22 cellular contexts compared by ENCODE assay signal in genomic region chr12:102528111-102528510, GRCh38. TPM values are rescaled to one million over a fixed set of nuclear protein-coding genes. Genes with fewer than 3 reads are reported as not detected.
"Had no signal": no experiment of that assay in that cellular context is flagged by ENCODE, and none has a peak within 500 bp of the region (broad histone marks: within the 10 kb centered on the region; RNA-seq: fewer than 3 reads in every experiment).

No MANE protein-coding gene starts in this region.

- H3K4me1 Mint-ChIP-seq: activated CD4-positive, alpha-beta T cell treated with anti-CD3 and anti-CD28 coated beads, Interleukin-2, amount 10 ng/mL, durations not matched to agents 24 days and 14 days; memory B cell; naive B cell; neural crest cell; T-cell had no signal

- H3K27ac ChIP-seq: gastrocnemius medialis, heart left ventricle, skin epidermis, stomach, testis had no signal

- H3K36me3 Mint-ChIP-seq: memory B cell, naive B cell, T-cell, type B pancreatic cell had no signal

- H3K27ac Mint-ChIP-seq: activated CD4-positive, alpha-beta T cell treated with anti-CD3 and anti-CD28 coated beads, Interleukin-2, amount 10 ng/mL, durations not matched to agents 24 days and 14 days; activated CD8-positive, alpha-beta T cell treated with anti-CD3 and anti-CD28 coated beads, Interleukin-2, amount 10 ng/mL, durations not matched to agents 7 days and 5 days; activated T-cell treated with anti-CD3 and anti-CD28 coated beads, Interleukin-2, amount 50 U/mL, for 72 hours; effector memory CD8-positive, alpha-beta T cell; memory B cell; naive B cell; progenitor cell of endocrine pancreas; T-cell; type B pancreatic cell had no signal

- H3K4me3 Mint-ChIP-seq: activated CD4-positive, alpha-beta T cell treated with anti-CD3 and anti-CD28 coated beads, Interleukin-2, amount 10 ng/mL, durations not matched to agents 24 days and 14 days; activated CD8-positive, alpha-beta T cell treated with anti-CD3 and anti-CD28 coated beads, Interleukin-2, amount 10 ng/mL, durations not matched to agents 7 days and 5 days; activated T-cell treated with anti-CD3 and anti-CD28 coated beads, Interleukin-2, amount 50 U/mL, for 72 hours; effector memory CD8-positive, alpha-beta T cell; memory B cell; naive B cell; neural crest cell; T-cell; type B pancreatic cell had no signal

- H3K4me1 ChIP-seq: gastrocnemius medialis, heart left ventricle, stomach, testis had no signal

- H3K9me3 ChIP-seq: gastrocnemius medialis, mucosa of descending colon, testis had no signal

- H3K4me3 ChIP-seq: gastrocnemius medialis, heart left ventricle, mucosa of descending colon, skin epidermis, stomach, testis had no signal

- ATAC-seq: activated CD8-positive, alpha-beta T cell treated with anti-CD3 and anti-CD28 coated beads, Interleukin-2, amount 10 ng/mL, durations not matched to agents 7 days and 5 days; effector memory CD8-positive, alpha-beta T cell; gastrocnemius medialis; heart left ventricle; mucosa of descending colon; right cardiac atrium; T-cell had no signal

- H3K27me3 ChIP-seq: gastrocnemius medialis, stomach, testis had no signal

- DNase-seq: activated CD4-positive, alpha-beta T cell treated with anti-CD3 and anti-CD28 coated beads, Interleukin-2, amount 10 ng/mL, durations not matched to agents 24 days and 14 days; activated CD8-positive, alpha-beta T cell treated with anti-CD3 and anti-CD28 coated beads, Interleukin-2, amount 10 ng/mL, durations not matched to agents 7 days and 5 days; activated effector memory CD4-positive, alpha-beta T cell treated with anti-CD3 and anti-CD28 coated beads, Interleukin-2, amount 50 U/mL, for 16 hours; activated naive CD4-positive, alpha-beta T cell treated with anti-CD3 and anti-CD28 coated beads, Interleukin-2, amount 50 U/mL, for 16 hours; activated T-cell treated with anti-CD3 and anti-CD28 coated beads, Interleukin-2, amount 50 U/mL, for 72 hours; effector memory CD8-positive, alpha-beta T cell; gastrocnemius medialis; heart left ventricle; mucosa of descending colon; naive B cell; right cardiac atrium; stimulated activated CD4-positive, alpha-beta T cell treated with anti-CD3 and anti-CD28 coated beads, Interleukin-15, amount 100 ng/mL, for 24 hours; stimulated activated CD4-positive, alpha-beta T cell treated with anti-CD3 and anti-CD28 coated beads, Interleukin-4, amount 100 ng/mL, for 1 hour; stomach; T-cell; T-helper 9 cell; testis had no signal

- H3K9me3 Mint-ChIP-seq: activated CD4-positive, alpha-beta T cell treated with anti-CD3 and anti-CD28 coated beads, Interleukin-2, amount 10 ng/mL, durations not matched to agents 24 days and 14 days; effector memory CD8-positive, alpha-beta T cell; memory B cell; neural crest cell; type B pancreatic cell had no signal

- H3K36me3 ChIP-seq: gastrocnemius medialis, heart left ventricle, stomach had no signal

RNA-seq across cellular contexts. Expression of gene IGF1, which starts 47.7 kb away (rescaled TPM):
- total RNA-seq: neural crest cell had no signal
